In the genomic region with DNA sequence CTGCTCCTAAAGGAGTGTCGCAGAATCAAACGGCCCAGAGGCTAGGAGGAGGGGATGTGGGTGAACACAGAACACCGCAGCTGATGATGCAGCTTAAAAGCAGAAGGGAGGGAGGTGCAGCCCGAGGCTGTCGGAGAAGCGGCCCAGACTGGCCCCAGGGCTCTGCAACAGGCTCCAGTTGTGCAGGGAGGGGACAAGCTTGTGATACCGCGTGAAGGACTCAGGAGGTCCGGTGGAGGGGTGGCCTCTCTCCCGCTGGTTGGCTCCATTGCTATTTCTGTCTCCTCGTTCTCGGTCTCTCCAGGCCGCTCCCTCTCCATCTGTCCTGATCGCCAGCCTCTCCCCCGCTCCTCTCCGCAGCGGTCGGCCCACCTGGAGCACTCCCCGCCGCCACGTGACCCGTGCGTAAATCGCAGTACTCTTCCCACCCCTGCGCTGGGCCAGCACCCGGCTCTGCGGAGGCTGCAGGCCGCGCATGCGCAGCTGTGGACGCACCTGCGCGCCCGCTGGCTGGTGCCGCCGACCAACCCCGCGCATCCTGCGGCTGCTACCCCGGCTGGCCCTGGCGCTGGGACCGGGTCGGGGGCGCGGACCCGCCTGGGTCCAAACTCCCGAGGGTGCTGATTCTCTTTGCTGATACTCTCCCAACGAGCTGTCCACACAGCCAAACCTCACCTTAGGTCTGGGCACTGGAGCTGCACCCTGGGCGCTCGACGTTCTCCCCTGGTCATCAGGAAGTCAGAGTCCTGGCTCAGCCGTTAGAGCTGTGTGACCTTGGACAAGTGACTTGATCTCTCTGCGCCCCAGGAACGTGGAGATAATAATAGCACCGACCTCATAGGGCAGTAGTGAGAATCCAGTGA, we compare ENCODE assay signal across 8 cellular contexts. TPM values are rescaled to one million over a fixed set of nuclear protein-coding genes. Genes with fewer than 3 reads are reported as not detected.
A peak's percentile ranks its signal among the peaks of the same experiment; 100 is the strongest.
DNase-seq lines count a peak whose midpoint lies in the region; ATAC-seq and TF ChIP-seq lines count a peak whose summit lies in the region.

No MANE protein-coding gene starts in this region.

- no peak overlapping the region for H3K23ac ChIP-seq in mesendoderm (ENCODE audit: low read length)

- H3K9ac ChIP-seq in mesendoderm (ENCODE audit: low read length): peak overlapping the region; percentile 41

- ATAC-seq in HG02678 (IDR thresholded peaks at IDR 0.05; ENCODE audit: unreplicated experiment) (peak; percentile 40), HG02973 (IDR thresholded peaks at IDR 0.05; ENCODE audit: unreplicated experiment) (no peak)

- H2AK5ac ChIP-seq in mesendoderm (ENCODE audit: low read length): no peak overlapping the region

- H3K27ac ChIP-seq in mesendoderm (ENCODE audit: low read depth, low read length): no peak overlapping the region

- H4K5ac ChIP-seq in mesendoderm (ENCODE audit: low read length): no peak overlapping the region

- DNase-seq in AG09309 (ENCODE audit: low read depth) (no peak), NCI-H774 (lab: John Stamatoyannopoulos, UW) (peak; percentile 95), mesendoderm (peak; percentile 89)
- DNase-seq in activated CD8-positive, alpha-beta memory T cell treated with anti-CD3 and anti-CD28 coated beads for 4 hours (ENCODE audit: low read depth in 2 of 2): peak; percentile 55 to 58
- peak; percentile 70 for DNase-seq in effector CD8-positive, alpha-beta T cell (lab: John Stamatoyannopoulos, UW)
- DNase-seq in stimulated activated CD4-positive, alpha-beta T cell treated with anti-CD3 and anti-CD28 coated beads, TNF-alpha, amount 100 ng/mL, for 48 hours (ENCODE audit: low read depth in 3 of 3): peak; percentile 50 to 65 (median 51)

- no peak for TF ChIP-seq CTCF in AG09309 (IDR thresholded peaks at IDR 0.05; ENCODE audit: control insufficient read depth, insufficient read depth, low read depth, low read length, missing control alignments)

- peak overlapping the region; percentile 76 for H3K56ac ChIP-seq in mesendoderm (ENCODE audit: low read length)

- no peak overlapping the region for H3K4ac ChIP-seq in mesendoderm (ENCODE audit: low read depth, low read length)

- no CpG with 5 or more reads among the region's 55 CpGs for whole genome bisulfite sequencing in mesendoderm (ENCODE audit: extremely low coverage, insufficient coverage, low lambda C conversion rate)

- H3K79me2 ChIP-seq in mesendoderm (ENCODE audit: control insufficient read depth, insufficient read depth, low read length): no peaks in the 10 kb centered on the region

- H4K8ac ChIP-seq in mesendoderm (ENCODE audit: low read depth, low read length): peak overlapping the region; percentile 98

- no peaks in the 10 kb centered on the region for H3K36me3 ChIP-seq in mesendoderm (ENCODE audit: control insufficient read depth, insufficient read depth, low read length)

- H3K18ac ChIP-seq in mesendoderm (ENCODE audit: low read length): no peak overlapping the region

- no peak overlapping the region for H2BK5ac ChIP-seq in mesendoderm (ENCODE audit: low read length)

- H3K27me3 ChIP-seq in mesendoderm (ENCODE audit: insufficient read depth, low read length, poor library complexity): no peaks in the 10 kb centered on the region

- H3K4me2 ChIP-seq in mesendoderm (ENCODE audit: low read length): peak overlapping the region; percentile 87

- H3K79me1 ChIP-seq in mesendoderm (ENCODE audit: low read length): no peaks in the 10 kb centered on the region

- H2BK15ac ChIP-seq in mesendoderm (replicated peaks; ENCODE audit: low read depth): no peak overlapping the region

- no peak overlapping the region for H2BK120ac ChIP-seq in mesendoderm (ENCODE audit: low read depth, low read length)

- no peaks in the 10 kb centered on the region for H3K4me1 ChIP-seq in mesendoderm (ENCODE audit: control insufficient read depth, low read depth, low read length)

- H3K4me3 ChIP-seq in AG09309 (ENCODE audit: control insufficient read depth, low read depth, low read length) (peak overlapping the region; percentile 31), mesendoderm (ENCODE audit: low read length) (peak overlapping the region; percentile 15)

RNA-seq across cellular contexts. Expression of a gene that starts 3.7 kb away (rescaled TPM):
- polyA plus RNA-seq in mesendoderm (2013, experiment 1 of 2): 17.7 TPM
- 18.7 TPM for polyA plus RNA-seq in mesendoderm (2013, experiment 2 of 2)
